Comparison of ENCODE assay signal across 1 cellular context in genomic region chr10:35271086-35271834, GRCh38.
TF ChIP-seq lines count a peak whose summit lies in the region.

No MANE protein-coding gene starts in this region.

TF ChIP-seq in GM23338, 12 proteins besides CTCF, POLR2A, EP300 and RAD21 (continued from another document):
- no peak for TF ChIP-seq ZNF462 (CRISPR knock-in tag; IDR thresholded peaks at IDR 0.05)
